22 cellular contexts compared by ENCODE assay signal in genomic region chr5:176748073-176748966, GRCh38.
A peak's percentile ranks its signal among the peaks of the same experiment; 100 is the strongest.
DNase-seq lines count a peak whose midpoint lies in the region; ATAC-seq and TF ChIP-seq lines count a peak whose summit lies in the region.
"Had no signal": no experiment of that assay in that cellular context is flagged by ENCODE, and none has a peak within 500 bp of the region (broad histone marks: within the 10 kb centered on the region; RNA-seq: fewer than 3 reads in every experiment).

No MANE protein-coding gene starts in this region.

- H3K79me2 ChIP-seq in PC-3 (ENCODE audit: low read length) = no peaks in the 10 kb centered on the region

- POLR2A ChIA-PET in PC-3 (lab: Charles Lee; ENCODE audit: unreplicated experiment) = no interaction called here

- H3K9ac ChIP-seq in PC-3 (ENCODE audit: low read length) = no peak overlapping the region
- H3K9ac ChIP-seq: neural progenitor cell had no signal

- intact Hi-C loops in PC-3 (cut with micrococcal nuclease) (no loop called here), esophagus muscularis mucosa (cut with DNase I) (no loop called here)

- TF ChIP-seq CTCF in PC-3 (conservative IDR thresholded peaks at IDR 0.05; ENCODE audit: low read depth, low read length) = no peak
- no peak for TF ChIP-seq CTCF in esophagus muscularis mucosa (IDR thresholded peaks at IDR 0.05)

- TF ChIP-seq EP300 in esophagus muscularis mucosa (IDR thresholded peaks at IDR 0.05) = no peak

- H3K4me2 ChIP-seq in PC-3 (ENCODE audit: low read length) = no peak overlapping the region
- H3K4me2 ChIP-seq: neural progenitor cell had no signal

- H4K20me1 ChIP-seq in PC-3 (ENCODE audit: low read length) = no peaks in the 10 kb centered on the region

- H3K4me3 Mint-ChIP-seq in activated CD8-positive, alpha-beta memory T cell treated with anti-CD3 and anti-CD28 coated beads, Interleukin-2, amount 10 ng/mL, durations not matched to agents 7 days and 5 days = no peak overlapping the region
- H3K4me3 Mint-ChIP-seq in stimulated activated naive B cell treated with anti-CD40 and anti-IgM and Interleukin-4, amounts not matched to agents 10 μg/mL and 1 μg/mL and 100 μg/mL, for 72 hours = no peak overlapping the region
- H3K4me3 Mint-ChIP-seq: activated CD8-positive, alpha-beta T cell treated with anti-CD3 and anti-CD28 coated beads, Interleukin-2, amount 10 ng/mL, durations not matched to agents 7 days and 5 days; activated naive CD4-positive, alpha-beta T cell treated with anti-CD3 and anti-CD28 coated beads, Interleukin-2, amount 50 U/mL, for 24 hours; activated T-cell treated with anti-CD3 and anti-CD28 coated beads, Interleukin-2, amount 50 U/mL, for 72 hours; neural progenitor cell had no signal

- H3K9me3 Mint-ChIP-seq in activated CD8-positive, alpha-beta memory T cell treated with anti-CD3 and anti-CD28 coated beads, Interleukin-2, amount 10 ng/mL, durations not matched to agents 7 days and 5 days (ENCODE audit: low read depth) = no peaks in the 10 kb centered on the region
- H3K9me3 Mint-ChIP-seq in stimulated activated naive B cell treated with anti-CD40 and anti-IgM and Interleukin-4, amounts not matched to agents 10 μg/mL and 1 μg/mL and 100 μg/mL, for 72 hours = no peaks in the 10 kb centered on the region
- H3K9me3 Mint-ChIP-seq: activated naive CD4-positive, alpha-beta T cell treated with anti-CD3 and anti-CD28 coated beads, Interleukin-2, amount 50 U/mL, for 24 hours; activated T-cell treated with anti-CD3 and anti-CD28 coated beads, Interleukin-2, amount 50 U/mL, for 72 hours; neural progenitor cell had no signal

- H3K4me3 ChIP-seq in PC-3 (ENCODE audit: low read length) = no peak overlapping the region
- H3K4me3 ChIP-seq in esophagus muscularis mucosa = no peak overlapping the region
- H3K4me3 ChIP-seq: lung, neural progenitor cell had no signal

- peaks cover 14% of the 10 kb centered on the region for H3K4me1 Mint-ChIP-seq in activated CD8-positive, alpha-beta memory T cell treated with anti-CD3 and anti-CD28 coated beads, Interleukin-2, amount 10 ng/mL, durations not matched to agents 7 days and 5 days
- peaks cover 11 to 18% of the 10 kb centered on the region in 2 donors for H3K4me1 Mint-ChIP-seq in stimulated activated naive B cell treated with anti-CD40 and anti-IgM and Interleukin-4, amounts not matched to agents 10 μg/mL and 1 μg/mL and 100 μg/mL, for 72 hours

- H3K9me3 ChIP-seq in PC-3 (ENCODE audit: low read length) = no peaks in the 10 kb centered on the region
- H3K9me3 ChIP-seq in esophagus muscularis mucosa = no peaks in the 10 kb centered on the region

- H3K36me3 Mint-ChIP-seq in activated CD8-positive, alpha-beta memory T cell treated with anti-CD3 and anti-CD28 coated beads, Interleukin-2, amount 10 ng/mL, durations not matched to agents 7 days and 5 days = no peaks in the 10 kb centered on the region
- no peaks in the 10 kb centered on the region for H3K36me3 Mint-ChIP-seq in stimulated activated naive B cell treated with anti-CD40 and anti-IgM and Interleukin-4, amounts not matched to agents 10 μg/mL and 1 μg/mL and 100 μg/mL, for 72 hours
- H3K36me3 Mint-ChIP-seq: activated naive CD4-positive, alpha-beta T cell treated with anti-CD3 and anti-CD28 coated beads, Interleukin-2, amount 50 U/mL, for 24 hours; neural progenitor cell had no signal

- 80% methylated on average over 20 of the region's 24 CpGs for WGBS in esophagus muscularis mucosa

- peak; percentile 36 for DNase-seq in activated CD8-positive, alpha-beta memory T cell treated with anti-CD3 and anti-CD28 coated beads, Interleukin-2, amount 10 ng/mL, durations not matched to agents 7 days and 5 days
- no peak for DNase-seq in activated CD8-positive, alpha-beta memory T cell treated with anti-CD3 and anti-CD28 coated beads, Interleukin-2, amount 50 U/mL, for 48 hours
- DNase-seq in PC-3 (peak; percentile 28), esophagus muscularis mucosa (ENCODE audit: extremely low spot score) (peak; percentile 64), NCI-H345 (lab: John Stamatoyannopoulos, UW) (no peak), SHP77 treated with DMSO at 0.1 percent for 48 hours (lab: John Stamatoyannopoulos, UW) (no peak), HT-29 (ENCODE audit: low spot score) (no peak)
- no peak for DNase-seq in stimulated activated naive B cell treated with anti-CD40 and anti-IgM and Interleukin-4, amounts not matched to agents 10 μg/mL and 1 μg/mL and 100 μg/mL, for 72 hours
- DNase-seq: activated CD8-positive, alpha-beta T cell treated with anti-CD3 and anti-CD28 coated beads, Interleukin-2, amount 10 ng/mL, durations not matched to agents 7 days and 5 days; activated T-cell treated with anti-CD3 and anti-CD28 coated beads, Interleukin-2, amount 50 U/mL, for 72 hours; cortex of kidney; DMS53; GOT3; NCI-H1092 treated with DMSO at 0.1 percent for 48 hours; NCI-H1930; NCI-H82; SIG-M5 had no signal

- H2AFZ ChIP-seq in PC-3 (ENCODE audit: low read length) = no peak overlapping the region
- H2AFZ ChIP-seq: neural progenitor cell had no signal

- TF ChIP-seq POLR2A in esophagus muscularis mucosa (IDR thresholded peaks at IDR 0.05; ENCODE audit: low read depth) = no peak

- no peaks in the 10 kb centered on the region for H3K9me2 ChIP-seq in PC-3 (replicated peaks; ENCODE audit: low read length)

- H3K4me1 ChIP-seq in PC-3 (ENCODE audit: insufficient read depth, low read length) (no peaks in the 10 kb centered on the region), esophagus muscularis mucosa (peaks cover 0 to 10% (median 7%) of the 10 kb centered on the region in 4 donors)

- H3K27ac Mint-ChIP-seq in activated CD8-positive, alpha-beta memory T cell treated with anti-CD3 and anti-CD28 coated beads, Interleukin-2, amount 10 ng/mL, durations not matched to agents 7 days and 5 days = no peak overlapping the region
- peak overlapping the region; percentile 65 for H3K27ac Mint-ChIP-seq in stimulated activated naive B cell treated with anti-CD40 and anti-IgM and Interleukin-4, amounts not matched to agents 10 μg/mL and 1 μg/mL and 100 μg/mL, for 72 hours
- H3K27ac Mint-ChIP-seq: activated CD8-positive, alpha-beta T cell treated with anti-CD3 and anti-CD28 coated beads, Interleukin-2, amount 10 ng/mL, durations not matched to agents 7 days and 5 days; activated naive CD4-positive, alpha-beta T cell treated with anti-CD3 and anti-CD28 coated beads, Interleukin-2, amount 50 U/mL, for 24 hours; activated T-cell treated with anti-CD3 and anti-CD28 coated beads, Interleukin-2, amount 50 U/mL, for 72 hours; neural progenitor cell had no signal

- peaks cover 69% of the 10 kb centered on the region for H3K27me3 Mint-ChIP-seq in activated CD8-positive, alpha-beta memory T cell treated with anti-CD3 and anti-CD28 coated beads, Interleukin-2, amount 10 ng/mL, durations not matched to agents 7 days and 5 days
- peaks cover 72 to 74% of the 10 kb centered on the region in 2 donors for H3K27me3 Mint-ChIP-seq in stimulated activated naive B cell treated with anti-CD40 and anti-IgM and Interleukin-4, amounts not matched to agents 10 μg/mL and 1 μg/mL and 100 μg/mL, for 72 hours

- CTCF ChIA-PET in activated CD8-positive, alpha-beta memory T cell treated with anti-CD3 and anti-CD28 coated beads, Interleukin-2, amount 10 ng/mL, durations not matched to agents 7 days and 5 days (lab: Charles Lee) = no interaction called here
- CTCF ChIA-PET in PC-3 (lab: Charles Lee) = no interaction called here

- H3K27ac ChIP-seq in PC-3 (ENCODE audit: low read length) (no peak overlapping the region), esophagus muscularis mucosa (replicated peaks in 1 of 4) (no peak overlapping the region)
- H3K27ac ChIP-seq: neural progenitor cell had no signal

- no TSS peak for BruUV-seq in PC-3 (replicated peaks; lab: Mats Ljungman, UMichigan)

- H3K27me3 ChIP-seq in PC-3 (ENCODE audit: low read length) (peaks cover 61% of the 10 kb centered on the region), esophagus muscularis mucosa (peaks cover 0 to 80% (median 21%) of the 10 kb centered on the region in 4 donors)
- H3K27me3 ChIP-seq: neural progenitor cell had no signal

- H3F3A ChIP-seq in PC-3 (ENCODE audit: low read length, unreplicated experiment) = no peaks in the 10 kb centered on the region

- ATAC-seq in activated CD8-positive, alpha-beta memory T cell treated with anti-CD3 and anti-CD28 coated beads, Interleukin-2, amount 10 ng/mL, durations not matched to agents 7 days and 5 days = no peak
- ATAC-seq in PC-3 = peak; percentile 59; the same call in 1 of the 2 replicates
- ATAC-seq in stimulated activated naive B cell treated with anti-CD40 and anti-IgM and Interleukin-4, amounts not matched to agents 10 μg/mL and 1 μg/mL and 100 μg/mL, for 72 hours (replicated peaks) = no peak
- ATAC-seq: activated CD4-positive, CD25-positive, alpha-beta regulatory T cell treated with anti-CD3 and anti-CD28 coated beads, Interleukin-2, amount 50 U/mL, for 24 hours; activated CD8-positive, alpha-beta T cell treated with anti-CD3 and anti-CD28 coated beads, Interleukin-2, amount 10 ng/mL, durations not matched to agents 7 days and 5 days; activated T-cell treated with anti-CD3 and anti-CD28 coated beads, Interleukin-2, amount 50 U/mL, for 72 hours; HepG2 had no signal

- no peaks in the 10 kb centered on the region for H3K36me3 ChIP-seq in PC-3 (ENCODE audit: low read depth, low read length)
- H3K36me3 ChIP-seq in esophagus muscularis mucosa = no peaks in the 10 kb centered on the region
- H3K36me3 ChIP-seq: neural progenitor cell had no signal

Comparison
In these comparisons a context has a peak if more than half of its experiments do, and no peak if none do; other contexts are left out.
1. DNase-seq: peak in activated CD8-positive, alpha-beta memory T cell treated with anti-CD3 and anti-CD28 coated beads, Interleukin-2, amount 10 ng/mL, durations not matched to agents 7 days and 5 days (single experiment), PC-3 (single experiment) and esophagus muscularis mucosa (single experiment); none in activated CD8-positive, alpha-beta memory T cell treated with anti-CD3 and anti-CD28 coated beads, Interleukin-2, amount 50 U/mL, for 48 hours (single experiment), stimulated activated naive B cell treated with anti-CD40 and anti-IgM and Interleukin-4, amounts not matched to agents 10 μg/mL and 1 μg/mL and 100 μg/mL, for 72 hours (single experiment), NCI-H345 (single experiment), SHP77 treated with DMSO at 0.1 percent for 48 hours (single experiment) and HT-29 (single experiment).